ENCODE assay signal across 9 cellular contexts in genomic region chr3:187746059-187746453, GRCh38. TPM values are rescaled to one million over a fixed set of nuclear protein-coding genes. Genes with fewer than 3 reads are reported as not detected.
A peak's percentile ranks its signal among the peaks of the same experiment; 100 is the strongest.
DNase-seq lines count a peak whose midpoint lies in the region; ATAC-seq and TF ChIP-seq lines count a peak whose summit lies in the region.
"Had no signal": no experiment of that assay in that cellular context is flagged by ENCODE, and none has a peak within 500 bp of the region (broad histone marks: within the 10 kb centered on the region; RNA-seq: fewer than 3 reads in every experiment).

No MANE protein-coding gene starts in this region.

- DNase-seq in HFFc6 (no peak), WTC11 (ENCODE audit: low spot score) (no peak), right cardiac atrium (no peak), spleen (no peak), SHP77 treated with DMSO at 0.1 percent for 48 hours (lab: John Stamatoyannopoulos, UW) (no peak), NCI-H1048 (lab: John Stamatoyannopoulos, UW) (no peak)
- no peak for DNase-seq in NK-92 treated with Interleukin-12 subunit alpha and Interleukin-12 subunit beta, amount 100 ng/mL, for 24 hours (lab: John Stamatoyannopoulos, UW)

- H3K4me1 ChIP-seq in right cardiac atrium (ENCODE audit: control insufficient read depth, insufficient read depth, low read length) (no peaks in the 10 kb centered on the region), spleen (peaks cover 25 to 81% (median 62%) of the 10 kb centered on the region in 6 donors)

- peaks cover 2% of the 10 kb centered on the region for H3K27me3 Mint-ChIP-seq in HFFc6 (ENCODE audit: insufficient read depth)
- H3K27me3 Mint-ChIP-seq in WTC11 (ENCODE audit: low read depth), result peaks cover 11% of the 10 kb centered on the region

- no peaks in the 10 kb centered on the region for H3K9me3 ChIP-seq in right cardiac atrium (ENCODE audit: control insufficient read depth, low read length)
- H3K9me3 ChIP-seq in spleen, result no peaks in the 10 kb centered on the region

- 4% methylated on average over 6 of the region's 6 CpGs for WGBS in right cardiac atrium
- WGBS in spleen, 5 donors, result 5 to 19% (median 12%) methylated on average over 6 of the region's 6 CpGs

- H3K27me3 ChIP-seq in right cardiac atrium (ENCODE audit: control insufficient read depth, insufficient read depth) (no peaks in the 10 kb centered on the region), spleen (replicated peaks in 1 of 7) (no peaks in the 10 kb centered on the region)

- ATAC-seq in WTC11 (no peak), right cardiac atrium (no peak), HG03108 (IDR thresholded peaks at IDR 0.05; ENCODE audit: unreplicated experiment) (no peak)

- no peak for TF ChIP-seq POLR2A in spleen (IDR thresholded peaks at IDR 0.05)

- peaks cover 8% of the 10 kb centered on the region; the same call in 1 of the 2 replicates for H3K36me3 Mint-ChIP-seq in HFFc6 (ENCODE audit: low read depth)
- no peaks in the 10 kb centered on the region for H3K36me3 Mint-ChIP-seq in WTC11

- H3K4me1 Mint-ChIP-seq in HFFc6 (ENCODE audit: low read depth) (peaks cover 63% of the 10 kb centered on the region), WTC11 (peaks cover 63% of the 10 kb centered on the region)

- H3K36me3 ChIP-seq in spleen, result no peaks in the 10 kb centered on the region

- H3K27ac Mint-ChIP-seq in HFFc6 (peak overlapping the region; percentile 100), WTC11 (peak overlapping the region; percentile 100)

- POLR2A ChIA-PET in WTC11 (lab: Charles Lee), result interaction anchor here (0.8 to 1.5 kb wide), 13 partner anchors 9 to 1208 kb away, joined by 3 to 31 read pairs (median 4); partner anchors contain the start of gene LPP

- H3K9me3 Mint-ChIP-seq in HFFc6, result no peaks in the 10 kb centered on the region
- H3K9me3 Mint-ChIP-seq in WTC11, result no peaks in the 10 kb centered on the region

- intact Hi-C loops in right cardiac atrium (cut with DNase I), result loop anchor here in 3 of 4 donors (5.0 to 10.0 kb wide), 9 partner anchors 201 to 1399 kb away; partner anchors contain the start of gene LPP (in 1 of the 3)
- intact Hi-C loops in spleen (cut with DNase I; ENCODE audit: low total_unique reads), result loop anchor here (10.0 kb wide), 3 partner anchors 409 to 1489 kb away; partner anchors contain the start of gene LPP

- H3K4me3 ChIP-seq in right cardiac atrium (ENCODE audit: low read length), result peak overlapping the region; percentile 88
- H3K4me3 ChIP-seq in spleen, result peak overlapping the region; percentile 19 to 84 (median 60)

- H3K27ac ChIP-seq in right cardiac atrium (ENCODE audit: low read length) (peak overlapping the region; percentile 100), spleen (peak overlapping the region; percentile 95 to 99 (median 99))

- TF ChIP-seq CTCF in HFFc6 (IDR thresholded peaks at IDR 0.05) (no peak), WTC11 (IDR thresholded peaks at IDR 0.05) (no peak), spleen (IDR thresholded peaks at IDR 0.05 in 8 of 11, conservative IDR thresholded peaks at IDR 0.05 in 3 of 11) (no peak)

- H3K4me3 Mint-ChIP-seq in HFFc6, result peak overlapping the region; percentile 97
- peak overlapping the region; percentile 82 for H3K4me3 Mint-ChIP-seq in WTC11

- CTCF ChIA-PET in WTC11 (lab: Charles Lee), result interaction anchor here (0.8 to 1.8 kb wide), 13 partner anchors 9 to 1209 kb away, joined by 3 to 9 read pairs (median 4); no protein-coding TSS in a partner anchor

TF ChIP-seq in WTC11, 78 proteins besides CTCF, POLR2A, EP300 and RAD21:
- no peak for TF ChIP-seq FOXK1 (CRISPR knock-in tag; IDR thresholded peaks at IDR 0.05)
- no peak for TF ChIP-seq ZNF281 (CRISPR knock-in tag; IDR thresholded peaks at IDR 0.05)
- no peak for TF ChIP-seq NR2C2 (CRISPR knock-in tag; IDR thresholded peaks at IDR 0.05)
- TF ChIP-seq IRF1 (CRISPR knock-in tag; IDR thresholded peaks at IDR 0.05), result no peak
- TF ChIP-seq NR3C1 (CRISPR knock-in tag; conservative IDR thresholded peaks at IDR 0.05; ENCODE audit: low read depth), result no peak
- no peak for TF ChIP-seq TCF7 (CRISPR knock-in tag; IDR thresholded peaks at IDR 0.05; ENCODE audit: low read depth)
- no peak for TF ChIP-seq ZNF263 (CRISPR knock-in tag; IDR thresholded peaks at IDR 0.05; ENCODE audit: low read depth)
- TF ChIP-seq JUN (CRISPR knock-in tag; IDR thresholded peaks at IDR 0.05), result no peak
- no peak for TF ChIP-seq ZNF425 (CRISPR knock-in tag; conservative IDR thresholded peaks at IDR 0.05)
- no peak for TF ChIP-seq PRRX2 (CRISPR knock-in tag; IDR thresholded peaks at IDR 0.05)
- TF ChIP-seq TEAD1 (CRISPR knock-in tag; IDR thresholded peaks at IDR 0.05), result no peak
- TF ChIP-seq ZNF512 (CRISPR knock-in tag; IDR thresholded peaks at IDR 0.05; ENCODE audit: borderline replicate concordance), result no peak
- TF ChIP-seq GRHL2 (CRISPR knock-in tag; IDR thresholded peaks at IDR 0.05; ENCODE audit: insufficient replicate concordance, severe bottlenecking), result no peak
- TF ChIP-seq ESRRA (CRISPR knock-in tag; IDR thresholded peaks at IDR 0.05; ENCODE audit: borderline replicate concordance), result no peak

RNA-seq across cellular contexts. Expression of gene BCL6, which starts 0.8 kb away (rescaled TPM):
- 10 to 100 TPM; 28.0 to 36.5 (median 31.1) TPM for total RNA-seq in HFFc6 (2021; fragmentation: NEBNext Ultra II Directional; extraction: Animal tissue kit (Norgen Biotek cat#: 25700))
- total RNA-seq in WTC11 (2021), result 10.2 to 11.8 TPM (median 11.2 TPM) in 3 replicates
- total RNA-seq in right cardiac atrium, result 10 to 100 TPM; 70.0 to 77.3 (median 71.4) TPM
- polyA plus RNA-seq in right cardiac atrium, result 45.8 TPM
- total RNA-seq in spleen, result 100 to 1,000 TPM in 6 of 7 donors, 10 to 100 TPM in 1; 84.4 to 444 (median 168) TPM
- polyA plus RNA-seq in spleen, result 10 to 100 TPM in 2 of 3 donors, 1 to 10 TPM in 1; 9.5 to 13.9 (median 12.0) TPM

RNA-seq across cellular contexts. Expression of gene RTP2, which starts 43.7 kb away (rescaled TPM):
- not detected for total RNA-seq in HFFc6 (2021; fragmentation: NEBNext Ultra II Directional; extraction: Animal tissue kit (Norgen Biotek cat#: 25700))
- total RNA-seq in WTC11 (2021) (not detected in 3 replicates), right cardiac atrium (not detected), spleen (not detected)
- polyA plus RNA-seq in right cardiac atrium (not detected), spleen (not detected)
- total RNA-seq: glomerular endothelial cell had no signal
